Comparison of ENCODE assay signal across 2 cellular contexts in genomic region chr1:97792655-97793054, GRCh38.
TF ChIP-seq lines count a peak whose summit lies in the region.

No MANE protein-coding gene starts in this region.

TF ChIP-seq in HepG2, 621 proteins besides CTCF, POLR2A, EP300 and RAD21:
- TF ChIP-seq SCMH1 (CRISPR knock-in tag; IDR thresholded peaks at IDR 0.05; ENCODE audit: borderline replicate concordance), result no peak
- peak; percentile 77 to 86 for TF ChIP-seq MAFK (conservative IDR thresholded peaks at IDR 0.05 in 1 of 2, IDR thresholded peaks at IDR 0.05 in 1 of 2; ENCODE audit: low read length in 2 of 2)
- peak; percentile 77 for TF ChIP-seq MAFF (IDR thresholded peaks at IDR 0.05; ENCODE audit: low read depth, low read length)
- TF ChIP-seq SKI (IDR thresholded peaks at IDR 0.05; ENCODE audit: partially characterized antibody), result no peak

TF ChIP-seq in GM12878, 131 proteins besides CTCF, POLR2A, EP300 and RAD21:
- no peak for TF ChIP-seq TCF3 (IDR thresholded peaks at IDR 0.05; ENCODE audit: borderline replicate concordance, insufficient read depth, low read depth, low read length)
- TF ChIP-seq RCOR1 (conservative IDR thresholded peaks at IDR 0.05; ENCODE audit: low read depth, low read length), result no peak
- no peak for TF ChIP-seq ZBED1 (IDR thresholded peaks at IDR 0.05; ENCODE audit: borderline replicate concordance)
- no peak for TF ChIP-seq TCF12 (IDR thresholded peaks at IDR 0.05; ENCODE audit: low read depth, low read length)
- TF ChIP-seq ATF2 (IDR thresholded peaks at IDR 0.05; ENCODE audit: low read length), result no peak
- no peak for TF ChIP-seq EED (IDR thresholded peaks at IDR 0.05; ENCODE audit: low read depth)
- TF ChIP-seq NFIC (IDR thresholded peaks at IDR 0.05; ENCODE audit: low read depth, low read length), result no peak
